Comparison of ENCODE assay signal across 10 cellular contexts in genomic region chr11:121460941-121461514, GRCh38. TPM values are rescaled to one million over a fixed set of nuclear protein-coding genes. Genes with fewer than 3 reads are reported as not detected.
A peak's percentile ranks its signal among the peaks of the same experiment; 100 is the strongest.
DNase-seq lines count a peak whose midpoint lies in the region; ATAC-seq and TF ChIP-seq lines count a peak whose summit lies in the region.
"Had no signal": no experiment of that assay in that cellular context is flagged by ENCODE, and none has a peak within 500 bp of the region (broad histone marks: within the 10 kb centered on the region; RNA-seq: fewer than 3 reads in every experiment).

No MANE protein-coding gene starts in this region.

- ATAC-seq in PC-3 (peak; percentile 10; the same call in 1 of the 2 replicates), HG02678 (IDR thresholded peaks at IDR 0.05; ENCODE audit: unreplicated experiment) (no peak)

- H3K4me1 Mint-ChIP-seq in activated naive CD4-positive, alpha-beta T cell treated with anti-CD3 and anti-CD28 coated beads, Interleukin-2, amount 50 U/mL, for 24 hours, result peaks cover 100% of the 10 kb centered on the region
- H3K4me1 Mint-ChIP-seq in immature natural killer cell (peaks cover 98 to 100% of the 10 kb centered on the region in 2 donors), type B pancreatic cell (ENCODE audit: unreplicated experiment) (peaks cover 62% of the 10 kb centered on the region)

- no peaks in the 10 kb centered on the region for H3K36me3 ChIP-seq in PC-3 (ENCODE audit: low read depth, low read length)

- H3K4me3 Mint-ChIP-seq in activated naive CD4-positive, alpha-beta T cell treated with anti-CD3 and anti-CD28 coated beads, Interleukin-2, amount 50 U/mL, for 24 hours, result no peak overlapping the region
- H3K4me3 Mint-ChIP-seq in immature natural killer cell, result peak overlapping the region in 2 of 5 donors; percentile 9 to 85
- H3K4me3 Mint-ChIP-seq in type B pancreatic cell, result peak overlapping the region; percentile 29

- H4K20me1 ChIP-seq in PC-3 (ENCODE audit: low read length), result no peaks in the 10 kb centered on the region

- H3K4me1 ChIP-seq in PC-3 (ENCODE audit: insufficient read depth, low read length), result peaks cover 59% of the 10 kb centered on the region

- no TSS peak for BruUV-seq in PC-3 (replicated peaks; lab: Mats Ljungman, UMichigan)

- intact Hi-C loops in PC-3 (cut with micrococcal nuclease), result loop anchor here (10.0 kb wide), 1 partner anchor 1044 kb away; no protein-coding TSS in a partner anchor

- H3K79me2 ChIP-seq in PC-3 (ENCODE audit: low read length), result peaks cover 74% of the 10 kb centered on the region

- H3K27ac Mint-ChIP-seq in activated naive CD4-positive, alpha-beta T cell treated with anti-CD3 and anti-CD28 coated beads, Interleukin-2, amount 50 U/mL, for 24 hours, result peak overlapping the region; percentile 99
- H3K27ac Mint-ChIP-seq in immature natural killer cell, result peak overlapping the region; percentile 95 to 99 (median 96)
- H3K27ac Mint-ChIP-seq in type B pancreatic cell, result peak overlapping the region; percentile 17

- no peak overlapping the region for H2AFZ ChIP-seq in PC-3 (ENCODE audit: low read length)

- CTCF ChIA-PET in PC-3 (lab: Charles Lee), result interaction anchor here (0.7 kb wide), 1 partner anchor 14 kb away, joined by 4 read pairs; no protein-coding TSS in a partner anchor

- TF ChIP-seq CTCF in PC-3 (conservative IDR thresholded peaks at IDR 0.05; ENCODE audit: low read depth, low read length), result no peak
- TF ChIP-seq CTCF in type B pancreatic cell (conservative IDR thresholded peaks at IDR 0.05), result no peak

- H3K4me3 ChIP-seq in PC-3 (ENCODE audit: low read length), result peak overlapping the region; percentile 1; the same call in 1 of the 2 replicates

- no peaks in the 10 kb centered on the region for H3K9me3 ChIP-seq in PC-3 (ENCODE audit: low read length)

- no peak for TF ChIP-seq POLR2A in erythroblast (IDR thresholded peaks at IDR 0.05; ENCODE audit: low read length)

- peaks cover 8% of the 10 kb centered on the region for H3K36me3 Mint-ChIP-seq in activated naive CD4-positive, alpha-beta T cell treated with anti-CD3 and anti-CD28 coated beads, Interleukin-2, amount 50 U/mL, for 24 hours
- H3K36me3 Mint-ChIP-seq in immature natural killer cell, result peaks cover 0 to 19% (median 9%) of the 10 kb centered on the region in 3 donors
- peaks cover 5% of the 10 kb centered on the region for H3K36me3 Mint-ChIP-seq in type B pancreatic cell

- H3K4me2 ChIP-seq in PC-3 (ENCODE audit: low read length), result peak overlapping the region; percentile 55

- H3K9me2 ChIP-seq in PC-3 (replicated peaks; ENCODE audit: low read length), result no peaks in the 10 kb centered on the region

- no peaks in the 10 kb centered on the region for H3K9me3 Mint-ChIP-seq in activated naive CD4-positive, alpha-beta T cell treated with anti-CD3 and anti-CD28 coated beads, Interleukin-2, amount 50 U/mL, for 24 hours
- no peaks in the 10 kb centered on the region for H3K9me3 Mint-ChIP-seq in immature natural killer cell
- H3K9me3 Mint-ChIP-seq in type B pancreatic cell, result no peaks in the 10 kb centered on the region

- H3F3A ChIP-seq in PC-3 (ENCODE audit: low read length, unreplicated experiment), result peaks cover 18% of the 10 kb centered on the region

- POLR2A ChIA-PET in PC-3 (lab: Charles Lee; ENCODE audit: unreplicated experiment), result interaction anchor here (0.6 kb wide), 1 partner anchor 829 kb away, joined by 4 read pairs; no protein-coding TSS in a partner anchor

- no peaks in the 10 kb centered on the region for H3K27me3 ChIP-seq in PC-3 (ENCODE audit: low read length)

- no peak for DNase-seq in activated naive CD4-positive, alpha-beta T cell (lab: John Stamatoyannopoulos, UW)
- DNase-seq in PC-3 (peak; percentile 65), immature natural killer cell (no peak), type B pancreatic cell (ENCODE audit: extremely low spot score, unreplicated experiment) (no peak), iPS-NIHi7 (ENCODE audit: extremely low spot score) (no peak), erythroblast (lab: John Stamatoyannopoulos, UW) (no peak)
- DNase-seq: nucleus accumbens; stimulated activated CD4-positive, alpha-beta T cell treated with anti-CD3 and anti-CD28 coated beads, Interleukin-4, amount 100 ng/mL, for 1 hour had no signal

- H3K27me3 Mint-ChIP-seq in activated naive CD4-positive, alpha-beta T cell treated with anti-CD3 and anti-CD28 coated beads, Interleukin-2, amount 50 U/mL, for 24 hours, result no peaks in the 10 kb centered on the region
- H3K27me3 Mint-ChIP-seq in immature natural killer cell (ENCODE audit: low read depth in 3 of 3), result peaks cover 0 to 12% (median 10%) of the 10 kb centered on the region in 3 donors
- no peaks in the 10 kb centered on the region for H3K27me3 Mint-ChIP-seq in type B pancreatic cell

- no peak overlapping the region for H3K9ac ChIP-seq in PC-3 (ENCODE audit: low read length)

- peak overlapping the region; percentile 59 for H3K27ac ChIP-seq in PC-3 (ENCODE audit: low read length)

RNA-seq across cellular contexts. Expression of gene SORL1, which starts 8.9 kb away (rescaled TPM):
- total RNA-seq in PC-3 (2014; rRNA removed) (53.7 and 74.5 TPM in 2 replicates), type B pancreatic cell (ENCODE audit: low replicate concordance) (39.0 and 62.6 TPM in 2 replicates)
- 100 to 1,000 TPM; 125 to 281 (median 189) TPM for polyA plus RNA-seq in immature natural killer cell

Comparison
In these comparisons a context has a peak if more than half of its experiments do, and no peak if none do; other contexts are left out.
1. H3K27ac Mint-ChIP-seq: peak in every context shown above with its lines; median percentile 99 in activated naive CD4-positive, alpha-beta T cell treated with anti-CD3 and anti-CD28 coated beads, Interleukin-2, amount 50 U/mL, for 24 hours; 96 in immature natural killer cell; 17 in type B pancreatic cell.